13 cellular contexts compared by ENCODE assay signal in genomic region chr5:173020643-173021042, GRCh38. TPM values are rescaled to one million over a fixed set of nuclear protein-coding genes. Genes with fewer than 3 reads are reported as not detected.
A peak's percentile ranks its signal among the peaks of the same experiment; 100 is the strongest.
DNase-seq lines count a peak whose midpoint lies in the region; ATAC-seq and TF ChIP-seq lines count a peak whose summit lies in the region.
"Had no signal": no experiment of that assay in that cellular context is flagged by ENCODE, and none has a peak within 500 bp of the region (broad histone marks: within the 10 kb centered on the region; RNA-seq: fewer than 3 reads in every experiment).

No MANE protein-coding gene starts in this region.

- ATAC-seq in SK-N-SH treated with all-trans-retinoic acid at 6 μM for 48 hours (no peak), HG02571 (IDR thresholded peaks at IDR 0.05; ENCODE audit: unreplicated experiment) (no peak)
- ATAC-seq: HepG2; stimulated activated naive CD8-positive, alpha-beta T cell treated with anti-CD3 and anti-CD28 coated beads, Interleukin-15, amount 100 ng/mL, for 72 hours had no signal

- no peaks in the 10 kb centered on the region for H3K9me3 Mint-ChIP-seq in activated T-cell treated with anti-CD3 and anti-CD28 coated beads, Interleukin-2, amount 50 U/mL, for 24 hours
- no peaks in the 10 kb centered on the region for H3K9me3 Mint-ChIP-seq in glutamatergic neuron (ENCODE audit: unreplicated experiment)
- H3K9me3 Mint-ChIP-seq in progenitor cell of endocrine pancreas (ENCODE audit: low read depth) = no peaks in the 10 kb centered on the region
- H3K9me3 Mint-ChIP-seq: activated naive CD8-positive, alpha-beta T cell treated with anti-CD3 and anti-CD28 coated beads for 36 hours; CD8-positive, alpha-beta memory T cell; dendritic cell treated with granulocyte-macrophage colony-stimulating factor and Interleukin-4, amounts not matched to agents 40 ng/mL and 50 ng/mL, for 4 days; stimulated activated naive CD8-positive, alpha-beta T cell treated with anti-CD3 and anti-CD28 coated beads, Interleukin-15, amount 100 ng/mL, for 72 hours had no signal

- peaks cover 65% of the 10 kb centered on the region for H3K36me3 Mint-ChIP-seq in activated T-cell treated with anti-CD3 and anti-CD28 coated beads, Interleukin-2, amount 50 U/mL, for 24 hours (ENCODE audit: low read depth)
- H3K36me3 Mint-ChIP-seq in glutamatergic neuron (ENCODE audit: unreplicated experiment) (peaks cover 11% of the 10 kb centered on the region), progenitor cell of endocrine pancreas (ENCODE audit: insufficient read depth) (peaks cover 22% of the 10 kb centered on the region)

- TF ChIP-seq CTCF in glutamatergic neuron (IDR thresholded peaks at IDR 0.05; ENCODE audit: partially characterized antibody, unreplicated experiment) (no peak), progenitor cell of endocrine pancreas (IDR thresholded peaks at IDR 0.05; ENCODE audit: unreplicated experiment) (no peak)

- DNase-seq in activated T-cell treated with anti-CD3 and anti-CD28 coated beads, Interleukin-2, amount 50 U/mL, for 24 hours = no peak
- DNase-seq in activated T-cell treated with anti-CD3 and anti-CD28 coated beads, Interleukin-2, amount 50 U/mL, for 1 hour = no peak
- DNase-seq in glutamatergic neuron = no peak
- DNase-seq in midbrain (lab: John Stamatoyannopoulos, UW) = peak; percentile 67
- DNase-seq in superior temporal gyrus (ENCODE audit: extremely low spot score) = peak; percentile 73
- DNase-seq in progenitor cell of endocrine pancreas (ENCODE audit: low spot score, unreplicated experiment) = no peak
- DNase-seq: activated naive CD8-positive, alpha-beta T cell treated with anti-CD3 and anti-CD28 coated beads for 36 hours; CD8-positive, alpha-beta memory T cell; stimulated activated naive CD8-positive, alpha-beta T cell treated with anti-CD3 and anti-CD28 coated beads, Interleukin-15, amount 100 ng/mL, for 72 hours had no signal

- no peak overlapping the region for H3K4me3 Mint-ChIP-seq in activated T-cell treated with anti-CD3 and anti-CD28 coated beads, Interleukin-2, amount 50 U/mL, for 24 hours
- H3K4me3 Mint-ChIP-seq in glutamatergic neuron (ENCODE audit: unreplicated experiment) (peak overlapping the region; percentile 42), progenitor cell of endocrine pancreas (ENCODE audit: low read depth) (no peak overlapping the region)
- H3K4me3 Mint-ChIP-seq: activated naive CD8-positive, alpha-beta T cell treated with anti-CD3 and anti-CD28 coated beads for 36 hours; CD8-positive, alpha-beta memory T cell; dendritic cell treated with granulocyte-macrophage colony-stimulating factor and Interleukin-4, amounts not matched to agents 40 ng/mL and 50 ng/mL, for 4 days; stimulated activated naive CD8-positive, alpha-beta T cell treated with anti-CD3 and anti-CD28 coated beads, Interleukin-15, amount 100 ng/mL, for 72 hours had no signal

- H3K4me1 Mint-ChIP-seq in activated T-cell treated with anti-CD3 and anti-CD28 coated beads, Interleukin-2, amount 50 U/mL, for 24 hours (ENCODE audit: low read depth) = peaks cover 41% of the 10 kb centered on the region
- peaks cover 22% of the 10 kb centered on the region for H3K4me1 Mint-ChIP-seq in glutamatergic neuron (ENCODE audit: low read depth, unreplicated experiment)
- H3K4me1 Mint-ChIP-seq in progenitor cell of endocrine pancreas (ENCODE audit: low read depth) = peaks cover 20% of the 10 kb centered on the region

- H3K27me3 Mint-ChIP-seq in activated T-cell treated with anti-CD3 and anti-CD28 coated beads, Interleukin-2, amount 50 U/mL, for 24 hours = no peaks in the 10 kb centered on the region
- no peaks in the 10 kb centered on the region for H3K27me3 Mint-ChIP-seq in glutamatergic neuron (ENCODE audit: unreplicated experiment)
- no peaks in the 10 kb centered on the region for H3K27me3 Mint-ChIP-seq in progenitor cell of endocrine pancreas
- H3K27me3 Mint-ChIP-seq: activated naive CD8-positive, alpha-beta T cell treated with anti-CD3 and anti-CD28 coated beads for 36 hours; CD8-positive, alpha-beta memory T cell; dendritic cell treated with granulocyte-macrophage colony-stimulating factor and Interleukin-4, amounts not matched to agents 40 ng/mL and 50 ng/mL, for 4 days; stimulated activated naive CD8-positive, alpha-beta T cell treated with anti-CD3 and anti-CD28 coated beads, Interleukin-15, amount 100 ng/mL, for 72 hours had no signal

- peak overlapping the region; percentile 66 for H3K27ac Mint-ChIP-seq in activated T-cell treated with anti-CD3 and anti-CD28 coated beads, Interleukin-2, amount 50 U/mL, for 24 hours
- H3K27ac Mint-ChIP-seq in glutamatergic neuron (ENCODE audit: unreplicated experiment) (peak overlapping the region; percentile 68), progenitor cell of endocrine pancreas (no peak overlapping the region)

TF ChIP-seq in SK-N-SH treated with all-trans-retinoic acid at 6 μM for 48 hours, 23 proteins besides CTCF, POLR2A, EP300 and RAD21:
- TF ChIP-seq SNAI2 (CRISPR knock-in tag; IDR thresholded peaks at IDR 0.05) (no peak), TOX (CRISPR knock-in tag; IDR thresholded peaks at IDR 0.05; ENCODE audit: borderline replicate concordance) (no peak), ZFP30 (CRISPR knock-in tag; IDR thresholded peaks at IDR 0.05) (no peak), CSDC2 (CRISPR knock-in tag; IDR thresholded peaks at IDR 0.05) (no peak), ZFP3 (CRISPR knock-in tag; IDR thresholded peaks at IDR 0.05) (no peak), GLIS3 (CRISPR knock-in tag; IDR thresholded peaks at IDR 0.05) (no peak), BACH2 (CRISPR knock-in tag; IDR thresholded peaks at IDR 0.05; ENCODE audit: borderline replicate concordance) (no peak), RARB (CRISPR knock-in tag; IDR thresholded peaks at IDR 0.05) (no peak)
- TF ChIP-seq, protein P1, sequence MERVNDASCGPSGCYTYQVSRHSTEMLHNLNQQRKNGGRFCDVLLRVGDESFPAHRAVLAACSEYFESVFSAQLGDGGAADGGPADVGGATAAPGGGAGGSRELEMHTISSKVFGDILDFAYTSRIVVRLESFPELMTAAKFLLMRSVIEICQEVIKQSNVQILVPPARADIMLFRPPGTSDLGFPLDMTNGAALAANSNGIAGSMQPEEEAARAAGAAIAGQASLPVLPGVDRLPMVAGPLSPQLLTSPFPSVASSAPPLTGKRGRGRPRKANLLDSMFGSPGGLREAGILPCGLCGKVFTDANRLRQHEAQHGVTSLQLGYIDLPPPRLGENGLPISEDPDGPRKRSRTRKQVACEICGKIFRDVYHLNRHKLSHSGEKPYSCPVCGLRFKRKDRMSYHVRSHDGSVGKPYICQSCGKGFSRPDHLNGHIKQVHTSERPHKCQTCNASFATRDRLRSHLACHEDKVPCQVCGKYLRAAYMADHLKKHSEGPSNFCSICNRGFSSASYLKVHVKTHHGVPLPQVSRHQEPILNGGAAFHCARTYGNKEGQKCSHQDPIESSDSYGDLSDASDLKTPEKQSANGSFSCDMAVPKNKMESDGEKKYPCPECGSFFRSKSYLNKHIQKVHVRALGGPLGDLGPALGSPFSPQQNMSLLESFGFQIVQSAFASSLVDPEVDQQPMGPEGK (CRISPR knock-in tag; IDR thresholded peaks at IDR 0.05; ENCODE audit: borderline replicate concordance) = no peak

RNA-seq across cellular contexts. Expression of gene CREBRF, which starts 35.5 kb away (rescaled TPM):
- total RNA-seq in glutamatergic neuron (ENCODE audit: unreplicated experiment) = 16.6 TPM
- total RNA-seq in progenitor cell of endocrine pancreas = 17.4 and 17.8 TPM in 2 replicates

RNA-seq across cellular contexts. Expression of gene ATP6V0E1, which starts 37.1 kb away (rescaled TPM):
- total RNA-seq in glutamatergic neuron (ENCODE audit: unreplicated experiment) (95.3 TPM), progenitor cell of endocrine pancreas (137 and 142 TPM in 2 replicates)

Comparison
In these comparisons a context has a peak if more than half of its experiments do, and no peak if none do; other contexts are left out.
1. DNase-seq: peak in midbrain (single experiment) and superior temporal gyrus (single experiment); none in activated T-cell treated with anti-CD3 and anti-CD28 coated beads, Interleukin-2, amount 50 U/mL, for 24 hours (single experiment), activated T-cell treated with anti-CD3 and anti-CD28 coated beads, Interleukin-2, amount 50 U/mL, for 1 hour (single experiment), glutamatergic neuron (single experiment) and progenitor cell of endocrine pancreas (single experiment).